2 cellular contexts compared by ENCODE assay signal in genomic region chr10:70140297-70140696, GRCh38.
TF ChIP-seq lines count a peak whose summit lies in the region.

No MANE protein-coding gene starts in this region.

TF ChIP-seq in HepG2, 621 proteins besides CTCF, POLR2A, EP300 and RAD21:
- TF ChIP-seq ZNF24 (IDR thresholded peaks at IDR 0.05) (peak; percentile 73), ZNF503 (CRISPR knock-in tag; IDR thresholded peaks at IDR 0.05) (no peak)

TF ChIP-seq in K562, 482 proteins besides CTCF, POLR2A, EP300 and RAD21:
- peak; percentile 84 for TF ChIP-seq ZNF24 (IDR thresholded peaks at IDR 0.05)
- TF ChIP-seq RBM39 (optimal IDR thresholded peaks at IDR 0.05; ENCODE audit: low read depth, low read length): no peak
